ENCODE assay signal across 17 cellular contexts in genomic region chr3:12408984-12409383, GRCh38.
DNase-seq lines count a peak whose midpoint lies in the region; ATAC-seq and TF ChIP-seq lines count a peak whose summit lies in the region.
"Had no signal": no experiment of that assay in that cellular context is flagged by ENCODE, and none has a peak within 500 bp of the region (broad histone marks: within the 10 kb centered on the region; RNA-seq: fewer than 3 reads in every experiment).

No MANE protein-coding gene starts in this region.

- BruUV-seq in Panc1 (replicated peaks; lab: Mats Ljungman, UMichigan) = no TSS peak

- ATAC-seq in Panc1 (no peak), left lobe of liver (peak; percentile 48), heart left ventricle (no peak), GM21528 (IDR thresholded peaks at IDR 0.05; ENCODE audit: low FRiP score, unreplicated experiment) (no peak), gastrocnemius medialis (no peak)
- ATAC-seq: GM23338 had no signal

- intact Hi-C loops in Panc1 (cut with micrococcal nuclease; ENCODE audit: unreplicated experiment) = loop anchor here (10.0 kb wide), 1 partner anchor 66 kb away; no protein-coding TSS in a partner anchor
- intact Hi-C loops in heart left ventricle (cut with DNase I) = no loop called here
- intact Hi-C loops in gastrocnemius medialis (cut with DNase I; ENCODE audit: low total_unique reads) = no loop called here

- H3K9me3 ChIP-seq in Panc1 (ENCODE audit: control insufficient read depth, insufficient read depth, low read depth, low read length) (no peaks in the 10 kb centered on the region), mucosa of rectum (ENCODE audit: control insufficient read depth in 2 of 2, low read length in 2 of 2) (no peaks in the 10 kb centered on the region), heart left ventricle (peaks cover 0 to 7% (median 0%) of the 10 kb centered on the region in 12 donors), gastrocnemius medialis (no peaks in the 10 kb centered on the region)
- H3K9me3 ChIP-seq: BE2C had no signal

- H3K27me3 ChIP-seq in Panc1 (ENCODE audit: control insufficient read depth, insufficient read depth, low read length) (no peaks in the 10 kb centered on the region), mucosa of rectum (ENCODE audit: control insufficient read depth in 2 of 2, insufficient read depth in 2 of 2, low read length in 2 of 2) (no peaks in the 10 kb centered on the region), heart left ventricle (no peaks in the 10 kb centered on the region), gastrocnemius medialis (no peaks in the 10 kb centered on the region)
- H3K27me3 ChIP-seq: BE2C had no signal

- H3K4me3 ChIP-seq in Panc1 (ENCODE audit: low read depth in 2 of 2, low read length in 2 of 2) (no peak overlapping the region), mucosa of rectum (ENCODE audit: low read length in 2 of 2) (no peak overlapping the region), heart left ventricle (no peak overlapping the region), gastrocnemius medialis (no peak overlapping the region)
- H3K4me3 ChIP-seq: GM23338 had no signal

- POLR2A ChIA-PET in Panc1 (lab: Charles Lee) = no interaction called here

- H3K4me1 ChIP-seq in Panc1 (ENCODE audit: control insufficient read depth, insufficient read depth, low read length) (peaks cover 31% of the 10 kb centered on the region), mucosa of rectum (ENCODE audit: control insufficient read depth in 2 of 2, insufficient read depth in 2 of 2, low read length in 2 of 2) (peaks cover 24 to 47% of the 10 kb centered on the region in 2 donors), heart left ventricle (peaks cover 0 to 24% (median 1%) of the 10 kb centered on the region in 12 donors), gastrocnemius medialis (no peaks in the 10 kb centered on the region)
- H3K4me1 ChIP-seq: BE2C had no signal

- TF ChIP-seq CTCF in Panc1 (IDR thresholded peaks at IDR 0.05) (no peak), heart left ventricle (IDR thresholded peaks at IDR 0.05) (no peak), gastrocnemius medialis (IDR thresholded peaks at IDR 0.05 in 4 of 5, conservative IDR thresholded peaks at IDR 0.05 in 1 of 5) (no peak)

- H3K36me3 ChIP-seq in Panc1 (ENCODE audit: control insufficient read depth, insufficient read depth, low read length) (peaks cover 7% of the 10 kb centered on the region; the same call in 1 of the 2 replicates), mucosa of rectum (ENCODE audit: control insufficient read depth in 2 of 2, insufficient read depth in 2 of 2, low read length in 2 of 2) (peaks cover 0 to 3% of the 10 kb centered on the region in 2 donors), heart left ventricle (no peaks in the 10 kb centered on the region), gastrocnemius medialis (no peaks in the 10 kb centered on the region)
- H3K36me3 ChIP-seq: BE2C had no signal

- no peak for DNase-seq in Panc1 (ENCODE audit: low read depth, low spot score)
- DNase-seq in left lobe of liver (ENCODE audit: low spot score) = peak; percentile 65
- no peak for DNase-seq in NCI-H82 (lab: John Stamatoyannopoulos, UW)
- no peak for DNase-seq in heart left ventricle
- DNase-seq in gastrocnemius medialis = no peak
- DNase-seq: ACHN; BE2C; C1 segment of cervical spinal cord; CD4-positive, CD25-positive, alpha-beta regulatory T cell; CD8-positive, alpha-beta memory T cell; COR-L47; DMS79; GDM1; HCEC 1CT had no signal

- H3K27ac ChIP-seq in Panc1 (ENCODE audit: low read length) = peak overlapping the region; percentile 77
- H3K27ac ChIP-seq in mucosa of rectum (ENCODE audit: low read depth in 2 of 2, low read length in 2 of 2) = peak overlapping the region; percentile 84 to 96
- no peak overlapping the region for H3K27ac ChIP-seq in heart left ventricle
- no peak overlapping the region for H3K27ac ChIP-seq in gastrocnemius medialis

- no peak for TF ChIP-seq POLR2A in heart left ventricle (IDR thresholded peaks at IDR 0.05)
- TF ChIP-seq POLR2A in gastrocnemius medialis (IDR thresholded peaks at IDR 0.05) = no peak

- in situ Hi-C loops in Panc1 (cut with HindIII; ENCODE audit: low pct_unique_long_range_greater_than_20kb, low sequenced_read_pairs) (no loop called here), gastrocnemius medialis (cut with MboI; ENCODE audit: low sequenced_read_pairs in 4 of 4) (no loop called here)

- peak overlapping the region in 1 of 2 donors; percentile 58 for H3K9ac ChIP-seq in mucosa of rectum (ENCODE audit: low read depth in 1 of 2, low read length in 2 of 2)

- CTCF ChIA-PET in Panc1 (lab: Charles Lee) = no interaction called here

- 91 to 97% (median 95%) methylated on average over 2 of the region's 2 CpGs for WGBS in heart left ventricle, 4 donors

Comparison
In these comparisons a context has a peak if more than half of its experiments do, and no peak if none do; other contexts are left out.
1. H3K27ac ChIP-seq: peak in Panc1 (single experiment) and mucosa of rectum (2 of 2); none in heart left ventricle (0 of 12) and gastrocnemius medialis (0 of 4).